19 cellular contexts compared by ENCODE assay signal in genomic region chr1:201644197-201644596, GRCh38.
DNase-seq lines count a peak whose midpoint lies in the region; ATAC-seq and TF ChIP-seq lines count a peak whose summit lies in the region.
"Had no signal": no experiment of that assay in that cellular context is flagged by ENCODE, and none has a peak within 500 bp of the region (broad histone marks: within the 10 kb centered on the region; RNA-seq: fewer than 3 reads in every experiment).

No MANE protein-coding gene starts in this region.

- H3K27me3 ChIP-seq in right cardiac atrium (ENCODE audit: control insufficient read depth, insufficient read depth): no peaks in the 10 kb centered on the region
- H3K27me3 ChIP-seq in IMR-90 (ENCODE audit: control insufficient read depth, insufficient read depth, low read length): no peaks in the 10 kb centered on the region
- H3K27me3 ChIP-seq: BLaER1 treated with 17β-estradiol and CSF1 and Interleukin-3, amounts not matched to agents 10 nM and 100 nM had no signal

- H4K5ac ChIP-seq in IMR-90 (ENCODE audit: low read depth, low read length): no peak overlapping the region

- H2BK5ac ChIP-seq in IMR-90 (ENCODE audit: low read depth, low read length, poor library complexity, severe bottlenecking): no peak overlapping the region

- no TSS peak for BruUV-seq in IMR-90 (replicated peaks; lab: Mats Ljungman, UMichigan)

- CTCF ChIA-PET in IMR-90 (lab: Yijun Ruan, JAX): no interaction called here

- peak overlapping the region; percentile 42; the same call in 1 of the 3 replicates for H2BK15ac ChIP-seq in IMR-90 (ENCODE audit: low read depth, low read length)

- H3K4ac ChIP-seq in IMR-90 (ENCODE audit: low read depth, low read length): peak overlapping the region; percentile 12

- peak overlapping the region; percentile 33; the same call in 1 of the 2 replicates for H2BK20ac ChIP-seq in IMR-90 (ENCODE audit: low read depth, low read length)

- peaks cover 30% of the 10 kb centered on the region for H3K9me1 ChIP-seq in IMR-90 (ENCODE audit: insufficient read depth, low read length)

- peaks cover 34% of the 10 kb centered on the region for H3K4me1 Mint-ChIP-seq in endothelial cell (ENCODE audit: unreplicated experiment)
- peaks cover 5% of the 10 kb centered on the region for H3K4me1 Mint-ChIP-seq in neural crest cell
- H3K4me1 Mint-ChIP-seq: B cell had no signal

- in situ Hi-C loops in IMR-90 (cut with MboI; ENCODE audit: low sequenced_read_pairs): no loop called here

- H4K91ac ChIP-seq in IMR-90 (ENCODE audit: insufficient read depth, low read depth, low read length): 0 out of 2 replicates have a peak overlapping the region, but pooled peaks have one; percentile 17

- intact Hi-C loops in Right ventricle myocardium superior (cut with DNase I) (no loop called here), right cardiac atrium (cut with DNase I) (loop anchor here in 1 of 4 donors (10.0 kb wide), 1 partner anchor 51 kb away; no protein-coding TSS in a partner anchor), IMR-90 (cut with micrococcal nuclease) (no loop called here)

- no peak overlapping the region for H3K4me2 ChIP-seq in IMR-90 (ENCODE audit: low read depth, low read length)
- H3K4me2 ChIP-seq: A549; BLaER1 treated with 17β-estradiol and CSF1 and Interleukin-3, amounts not matched to agents 10 nM and 100 nM had no signal

- H3K4me1 ChIP-seq in right cardiac atrium (ENCODE audit: control insufficient read depth, insufficient read depth, low read length): peaks cover 8% of the 10 kb centered on the region
- peaks cover 34% of the 10 kb centered on the region for H3K4me1 ChIP-seq in IMR-90 (ENCODE audit: control insufficient read depth, insufficient read depth, low read length)

- H3K9me3 Mint-ChIP-seq in endothelial cell (ENCODE audit: unreplicated experiment) (no peaks in the 10 kb centered on the region), neural crest cell (peaks cover 3% of the 10 kb centered on the region)
- H3K9me3 Mint-ChIP-seq: CD4-positive, alpha-beta T cell; CD8-positive, alpha-beta T cell had no signal

- peak overlapping the region; percentile 16; the same call in 1 of the 2 replicates for H2BK120ac ChIP-seq in IMR-90 (ENCODE audit: low read depth, low read length)

- H3K9ac ChIP-seq in IMR-90 (ENCODE audit: low read depth, low read length): no peak overlapping the region
- H3K9ac ChIP-seq: BLaER1 treated with 17β-estradiol and CSF1 and Interleukin-3, amounts not matched to agents 10 nM and 100 nM had no signal

- H3K27me3 Mint-ChIP-seq in endothelial cell (ENCODE audit: unreplicated experiment) (peaks cover 17% of the 10 kb centered on the region), neural crest cell (ENCODE audit: low read depth) (peaks cover 39% of the 10 kb centered on the region)

- H3K18ac ChIP-seq in IMR-90 (ENCODE audit: low read depth, low read length): no peak overlapping the region

- ATAC-seq in Right ventricle myocardium superior (ENCODE audit: poor library complexity) (no peak), right cardiac atrium (no peak), IMR-90 (ENCODE audit: low read depth) (no peak)
- ATAC-seq: A549; CD8-positive, alpha-beta T cell had no signal

- no peak for TF ChIP-seq RAD21 in IMR-90 (IDR thresholded peaks at IDR 0.05; ENCODE audit: low read length)

- DNase-seq in Right ventricle myocardium superior (peak; percentile 21), right cardiac atrium (no peak), IMR-90 (no peak), endothelial cell (ENCODE audit: low spot score) (no peak), neural crest cell (ENCODE audit: low read depth, low spot score) (no peak), NCI-H2171 treated with DMSO at 0.1 percent for 48 hours (lab: John Stamatoyannopoulos, UW) (no peak), NAMALWA (ENCODE audit: low spot score) (no peak), AG20443 (ENCODE audit: low spot score) (no peak)
- DNase-seq: Caco-2; Calu3; CD4-positive, alpha-beta T cell; CD8-positive, alpha-beta T cell; DMS79 treated with DMSO at 0.1 percent for 48 hours; GF-D8 had no signal

- peaks cover 38 to 71% of the 10 kb centered on the region in 2 experiments for H3K79me1 ChIP-seq in IMR-90 (ENCODE audit: low read depth in 1 of 2, low read length in 2 of 2)

- H3K4me3 ChIP-seq in right cardiac atrium (ENCODE audit: low read length): no peak overlapping the region
- no peak overlapping the region for H3K4me3 ChIP-seq in IMR-90 (ENCODE audit: insufficient read depth, low read depth, low read length)
- H3K4me3 ChIP-seq: A549; BLaER1 treated with 17β-estradiol and CSF1 and Interleukin-3, amounts not matched to agents 10 nM and 100 nM had no signal

- H3K56ac ChIP-seq in IMR-90 (ENCODE audit: extremely low read depth, insufficient read depth, low read length): no peak overlapping the region

- peaks cover 6% of the 10 kb centered on the region for H4K20me1 ChIP-seq in IMR-90 (ENCODE audit: insufficient read depth, low read length)

- 0 out of 2 replicates have a peak overlapping the region, but pooled peaks have one; percentile 6 for H3K23ac ChIP-seq in IMR-90 (ENCODE audit: low read depth, low read length)

- H3K14ac ChIP-seq in IMR-90 (replicated peaks; ENCODE audit: low read depth, low read length): 0 out of 2 replicates have a peak overlapping the region, but pooled peaks have one; percentile 25

- H3K4me3 Mint-ChIP-seq in endothelial cell (ENCODE audit: unreplicated experiment) (peak overlapping the region; percentile 24), neural crest cell (peak overlapping the region; percentile 50)
- H3K4me3 Mint-ChIP-seq: B cell; CD4-positive, alpha-beta T cell; CD8-positive, alpha-beta T cell had no signal

- H2AK5ac ChIP-seq in IMR-90 (ENCODE audit: low read depth, low read length): peak overlapping the region; percentile 11; the same call in 1 of the 2 replicates

- H3K27ac ChIP-seq in right cardiac atrium (ENCODE audit: low read length): no peak overlapping the region
- no peak overlapping the region for H3K27ac ChIP-seq in IMR-90 (ENCODE audit: insufficient read depth, low read length)
- H3K27ac ChIP-seq: 22Rv1; A549; BLaER1 treated with 17β-estradiol and CSF1 and Interleukin-3, amounts not matched to agents 10 nM and 100 nM; C4-2B had no signal

- dilution Hi-C loops in IMR-90 (cut with HindIII; ENCODE audit: low sequenced_read_pairs, unreplicated experiment): no loop called here

- POLR2A ChIA-PET in IMR-90 (lab: Charles Lee; ENCODE audit: unreplicated experiment): no interaction called here

- no peak overlapping the region for H2AK9ac ChIP-seq in IMR-90 (replicated peaks; ENCODE audit: low read depth, low read length, poor library complexity)

- no peak for TF ChIP-seq POLR2A in IMR-90 (IDR thresholded peaks at IDR 0.05; ENCODE audit: low read depth, low read length)

- no peak overlapping the region for H2AFZ ChIP-seq in IMR-90 (replicated peaks; ENCODE audit: low read length, poor library complexity)

- H3K36me3 ChIP-seq in IMR-90 (ENCODE audit: control insufficient read depth, insufficient read depth, low read length): peaks cover 2% of the 10 kb centered on the region

- 66% methylated on average over 2 of the region's 2 CpGs for WGBS in right cardiac atrium
- WGBS in IMR-90 (ENCODE audit: extremely low coverage in 2 of 2, insufficient read length in 1 of 2), 2 experiments: no CpG with 5 or more reads among the region's 2 CpGs

- H3K9me3 ChIP-seq in right cardiac atrium (ENCODE audit: control insufficient read depth, low read length) (no peaks in the 10 kb centered on the region), IMR-90 (ENCODE audit: control insufficient read depth, insufficient read depth, low read length) (no peaks in the 10 kb centered on the region)
- H3K9me3 ChIP-seq: A549, Caco-2 had no signal

- H3K36me3 Mint-ChIP-seq in endothelial cell (ENCODE audit: low read depth, unreplicated experiment) (peaks cover 24% of the 10 kb centered on the region), neural crest cell (ENCODE audit: low read depth) (no peaks in the 10 kb centered on the region)
- H3K36me3 Mint-ChIP-seq: CD8-positive, alpha-beta T cell had no signal

- peak overlapping the region in 1 of 2 experiments; percentile 17; a peak in 1 of 4 replicates for H4K8ac ChIP-seq in IMR-90 (ENCODE audit: low read depth in 2 of 2, low read length in 2 of 2)

- H3K27ac Mint-ChIP-seq in endothelial cell (ENCODE audit: unreplicated experiment) (no peak overlapping the region), neural crest cell (ENCODE audit: unreplicated experiment) (no peak overlapping the region)
- H3K27ac Mint-ChIP-seq: B cell; CD4-positive, alpha-beta T cell; CD8-positive, alpha-beta T cell had no signal

- no peak for TF ChIP-seq CTCF in IMR-90 (conservative IDR thresholded peaks at IDR 0.05; ENCODE audit: low read depth, low read length)
- no peak for TF ChIP-seq CTCF in endothelial cell (IDR thresholded peaks at IDR 0.05; ENCODE audit: unreplicated experiment)
- no peak for TF ChIP-seq CTCF in neural crest cell (conservative IDR thresholded peaks at IDR 0.05)

TF ChIP-seq in IMR-90, 13 proteins besides CTCF, POLR2A, EP300 and RAD21 (continues in another document):
- no peak for TF ChIP-seq FOS (IDR thresholded peaks at IDR 0.05; ENCODE audit: low read depth, low read length)
- TF ChIP-seq MAZ (IDR thresholded peaks at IDR 0.05; ENCODE audit: borderline replicate concordance, low read depth, low read length): no peak
- TF ChIP-seq NFE2L2 (IDR thresholded peaks at IDR 0.05; ENCODE audit: low read depth, low read length): no peak
- no peak for TF ChIP-seq RFX5 (IDR thresholded peaks at IDR 0.05; ENCODE audit: low read depth, low read length)
- TF ChIP-seq USF2 (IDR thresholded peaks at IDR 0.05; ENCODE audit: low read depth, low read length): no peak
- TF ChIP-seq, protein P1, sequence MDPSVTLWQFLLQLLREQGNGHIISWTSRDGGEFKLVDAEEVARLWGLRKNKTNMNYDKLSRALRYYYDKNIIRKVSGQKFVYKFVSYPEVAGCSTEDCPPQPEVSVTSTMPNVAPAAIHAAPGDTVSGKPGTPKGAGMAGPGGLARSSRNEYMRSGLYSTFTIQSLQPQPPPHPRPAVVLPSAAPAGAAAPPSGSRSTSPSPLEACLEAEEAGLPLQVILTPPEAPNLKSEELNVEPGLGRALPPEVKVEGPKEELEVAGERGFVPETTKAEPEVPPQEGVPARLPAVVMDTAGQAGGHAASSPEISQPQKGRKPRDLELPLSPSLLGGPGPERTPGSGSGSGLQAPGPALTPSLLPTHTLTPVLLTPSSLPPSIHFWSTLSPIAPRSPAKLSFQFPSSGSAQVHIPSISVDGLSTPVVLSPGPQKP (IDR thresholded peaks at IDR 0.05; ENCODE audit: borderline replicate concordance, low read depth, low read length): no peak
- TF ChIP-seq SMC3 (IDR thresholded peaks at IDR 0.05; ENCODE audit: low read depth, low read length): no peak
- TF ChIP-seq CHD1 (IDR thresholded peaks at IDR 0.05; ENCODE audit: low read depth, low read length): no peak
- no peak for TF ChIP-seq BHLHE40 (IDR thresholded peaks at IDR 0.05; ENCODE audit: low read depth, low read length)
